Comparison of ENCODE assay signal across 8 cellular contexts in genomic region chr3:13451301-13451673, GRCh38. TPM values are rescaled to one million over a fixed set of nuclear protein-coding genes. Genes with fewer than 3 reads are reported as not detected.
DNase-seq lines count a peak whose midpoint lies in the region; TF ChIP-seq lines count a peak whose summit lies in the region.

No MANE protein-coding gene starts in this region.

- intact Hi-C loops in activated CD4-positive, alpha-beta memory T cell treated with anti-CD3 and anti-CD28 coated beads for 36 hours (cut with micrococcal nuclease), result loop anchor here (1.0 to 5.0 kb wide), 2 partner anchors 30 to 144 kb away; no protein-coding TSS in a partner anchor
- intact Hi-C loops in prostate gland (cut with DNase I), result no loop called here

- peak overlapping the region; percentile 88 for H3K27ac Mint-ChIP-seq in activated CD4-positive, alpha-beta memory T cell treated with anti-CD3 and anti-CD28 coated beads for 36 hours

- H3K36me3 Mint-ChIP-seq in activated CD4-positive, alpha-beta memory T cell treated with anti-CD3 and anti-CD28 coated beads for 36 hours, result no peaks in the 10 kb centered on the region

- no peak for TF ChIP-seq POLR2A in prostate gland (IDR thresholded peaks at IDR 0.05)

- H3K9me3 Mint-ChIP-seq in activated CD4-positive, alpha-beta memory T cell treated with anti-CD3 and anti-CD28 coated beads for 36 hours, result no peaks in the 10 kb centered on the region

- H3K9me3 ChIP-seq in prostate gland, result no peaks in the 10 kb centered on the region

- H3K27me3 ChIP-seq in prostate gland (replicated peaks; ENCODE audit: insufficient read depth), result no peaks in the 10 kb centered on the region

- no peaks in the 10 kb centered on the region for H3K4me1 ChIP-seq in prostate gland (replicated peaks)

- TF ChIP-seq CTCF in fibroblast of villous mesenchyme (IDR thresholded peaks at IDR 0.05; ENCODE audit: insufficient read depth, low read depth, low read length), result no peak
- TF ChIP-seq CTCF in prostate gland (IDR thresholded peaks at IDR 0.05), result no peak

- DNase-seq in NCI-H2196 (lab: John Stamatoyannopoulos, UW; ENCODE audit: unreplicated experiment) (peak; percentile 16), NCI-H2196 treated with DMSO at 0.1 percent for 48 hours (lab: John Stamatoyannopoulos, UW; ENCODE audit: unreplicated experiment) (no peak), HS-5 (ENCODE audit: low read depth) (peak; percentile 11), fibroblast of villous mesenchyme (ENCODE audit: low read depth) (no peak), prostate gland (ENCODE audit: low spot score) (peak; percentile 14), iPS-NIHi7 (ENCODE audit: extremely low spot score) (no peak), NCI-H1092 treated with DMSO at 0.1 percent for 48 hours (lab: John Stamatoyannopoulos, UW) (no peak)
- DNase-seq in activated CD4-positive, alpha-beta memory T cell treated with anti-CD3 and anti-CD28 coated beads for 36 hours, result peak; percentile 46

- POLR2A ChIA-PET in activated CD4-positive, alpha-beta memory T cell treated with anti-CD3 and anti-CD28 coated beads for 36 hours (lab: Charles Lee), result interaction anchor here (0.8 to 3.3 kb wide), 6 partner anchors 22 to 105 kb away, joined by 3 to 27 read pairs (median 8); partner anchors contain the start of genes HDAC11 and NUP210

- H3K27ac ChIP-seq in prostate gland, result peak overlapping the region; percentile 94 to 97

- H3K4me1 Mint-ChIP-seq in activated CD4-positive, alpha-beta memory T cell treated with anti-CD3 and anti-CD28 coated beads for 36 hours (ENCODE audit: low read depth), result peaks cover 16% of the 10 kb centered on the region

- no peaks in the 10 kb centered on the region for H3K27me3 Mint-ChIP-seq in activated CD4-positive, alpha-beta memory T cell treated with anti-CD3 and anti-CD28 coated beads for 36 hours

- WGBS in prostate gland, result 2% methylated on average over 7 of the region's 7 CpGs

- CTCF ChIA-PET in activated CD4-positive, alpha-beta memory T cell treated with anti-CD3 and anti-CD28 coated beads for 36 hours (lab: Charles Lee), result interaction anchor here (0.6 to 6.8 kb wide), 23 partner anchors 11 to 452 kb away, joined by 3 to 108 read pairs (median 14); partner anchors contain the start of genes HDAC11 and NUP210

- H3K36me3 ChIP-seq in prostate gland, result no peaks in the 10 kb centered on the region

- H3K4me3 ChIP-seq in fibroblast of villous mesenchyme (ENCODE audit: low read depth, low read length) (peak overlapping the region; percentile 72), prostate gland (peak overlapping the region; percentile 39 to 49)

- H3K4me3 Mint-ChIP-seq in activated CD4-positive, alpha-beta memory T cell treated with anti-CD3 and anti-CD28 coated beads for 36 hours, result peak overlapping the region; percentile 80

RNA-seq across cellular contexts. Expression of gene HDAC11, which starts 28.8 kb away (rescaled TPM):
- total RNA-seq in activated CD4-positive, alpha-beta memory T cell treated with anti-CD3 and anti-CD28 coated beads for 36 hours, result 1 to 10 TPM; 3.3 to 4.3 TPM
- total RNA-seq in fibroblast of villous mesenchyme (7.1 and 9.5 TPM in 2 replicates), prostate gland (10 to 100 TPM; 19.4 to 26.9 TPM)

RNA-seq across cellular contexts. Expression of gene NUP210, which starts 31.2 kb away (rescaled TPM):
- total RNA-seq in activated CD4-positive, alpha-beta memory T cell treated with anti-CD3 and anti-CD28 coated beads for 36 hours, result 100 to 1,000 TPM; 140 to 144 TPM
- under 0.01 TPM in 1 of 2 replicates, not detected in the other for total RNA-seq in fibroblast of villous mesenchyme
- 10 to 100 TPM; 10.6 to 31.2 TPM for total RNA-seq in prostate gland

Comparison
In these comparisons a context has a peak if more than half of its experiments do, and no peak if none do; other contexts are left out.
1. DNase-seq: peak in NCI-H2196 (single experiment), HS-5 (single experiment), activated CD4-positive, alpha-beta memory T cell treated with anti-CD3 and anti-CD28 coated beads for 36 hours (single experiment) and prostate gland (single experiment); none in NCI-H2196 treated with DMSO at 0.1 percent for 48 hours (single experiment), fibroblast of villous mesenchyme (single experiment), iPS-NIHi7 (single experiment) and NCI-H1092 treated with DMSO at 0.1 percent for 48 hours (single experiment).
2. RNA of gene NUP210, which starts 31.2 kb away (total RNA-seq): 140 to 144 TPM in activated CD4-positive, alpha-beta memory T cell treated with anti-CD3 and anti-CD28 coated beads for 36 hours and 10.6 to 31.2 TPM in prostate gland; under 0.01 TPM in fibroblast of villous mesenchyme; every median in the first group is over 10 times any median in the second.